In the genomic region with DNA sequence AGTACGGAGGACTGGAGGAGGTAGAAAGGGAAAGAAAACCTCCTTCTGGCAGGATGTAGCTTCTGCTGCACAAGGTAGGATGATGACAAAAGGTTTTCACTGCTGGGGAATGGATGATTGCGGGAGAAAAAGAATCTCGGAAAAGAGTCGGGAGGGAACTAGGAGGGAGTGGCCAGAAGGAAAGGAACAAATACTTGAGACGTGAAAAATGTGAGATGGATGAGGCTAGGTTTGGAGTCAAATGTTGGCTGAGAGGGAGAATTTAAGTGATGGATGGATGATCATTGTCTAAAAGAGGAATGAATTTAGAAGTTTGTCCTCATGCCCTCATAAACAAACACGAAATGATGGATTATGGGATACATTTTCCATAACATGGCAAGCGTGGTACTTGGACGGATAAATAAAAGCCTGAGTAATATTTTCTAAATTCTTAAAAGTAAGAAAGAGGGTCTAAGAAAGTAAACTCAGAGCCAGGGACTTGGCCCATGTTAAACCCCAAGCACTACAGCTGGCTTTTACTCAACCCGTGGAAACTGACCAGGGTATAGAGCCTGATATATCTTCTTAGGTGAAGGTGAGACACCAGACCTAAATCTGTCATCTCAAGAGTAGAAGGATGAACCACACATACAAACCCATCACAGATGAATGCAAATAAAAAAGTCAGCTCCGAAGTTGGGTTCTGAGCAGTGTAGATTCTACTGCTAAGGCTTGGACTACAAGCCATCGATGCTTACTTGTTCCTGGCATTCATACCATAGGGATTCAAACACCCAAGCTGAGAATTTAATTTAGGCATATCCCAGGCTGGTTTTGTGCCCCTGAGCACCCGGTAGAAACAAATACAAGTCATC, we compare ENCODE assay signal across 8 cellular contexts.
DNase-seq lines count a peak whose midpoint lies in the region; TF ChIP-seq lines count a peak whose summit lies in the region.

No MANE protein-coding gene starts in this region.

- H3K4me1 ChIP-seq in OCI-LY7 (ENCODE audit: insufficient read depth, low read length, poor library complexity, severe bottlenecking) = peaks cover 53% of the 10 kb centered on the region
- peaks cover 3% of the 10 kb centered on the region for H3K4me1 ChIP-seq in colonic mucosa
- H3K4me1 ChIP-seq in mucosa of rectum (ENCODE audit: control insufficient read depth in 2 of 2, insufficient read depth in 2 of 2, low read length in 2 of 2) = peaks cover 22 to 47% of the 10 kb centered on the region in 2 donors

- peak overlapping the region; percentile 81 for H3K4me3 ChIP-seq in OCI-LY7 (ENCODE audit: low read depth, low read length, poor library complexity, severe bottlenecking)
- H3K4me3 ChIP-seq in colonic mucosa = peak overlapping the region; percentile 56
- peak overlapping the region; percentile 82 to 93 for H3K4me3 ChIP-seq in mucosa of rectum (ENCODE audit: low read length in 2 of 2)

- no peak for TF ChIP-seq CTCF in OCI-LY7 (conservative IDR thresholded peaks at IDR 0.05; ENCODE audit: low read length)
- TF ChIP-seq CTCF in colonic mucosa (IDR thresholded peaks at IDR 0.05) = no peak

- H3K36me3 ChIP-seq in OCI-LY7 (ENCODE audit: insufficient read depth, low read length) (no peaks in the 10 kb centered on the region), colonic mucosa (no peaks in the 10 kb centered on the region), mucosa of rectum (ENCODE audit: control insufficient read depth in 2 of 2, insufficient read depth in 2 of 2, low read length in 2 of 2) (peaks cover 4% of the 10 kb centered on the region in 2 donors)

- H3K27ac ChIP-seq in OCI-LY7 (ENCODE audit: low read depth, low read length, poor library complexity, severe bottlenecking) (peak overlapping the region; percentile 99), colonic mucosa (peak overlapping the region; percentile 98), mucosa of rectum (ENCODE audit: low read depth in 2 of 2, low read length in 2 of 2) (peak overlapping the region; percentile 96 to 99)

- H3K9ac ChIP-seq in colonic mucosa (ENCODE audit: low read depth in 2 of 2, low read length in 2 of 2) = peak overlapping the region; percentile 58 to 91
- H3K9ac ChIP-seq in mucosa of rectum (ENCODE audit: low read depth in 1 of 2, low read length in 2 of 2) = peak overlapping the region; percentile 75 to 96

- H3K79me2 ChIP-seq in OCI-LY7 (ENCODE audit: insufficient read depth, low read depth, low read length) = 0 out of 2 replicates have a peak, but pooled peaks cover 19% of the 10 kb centered on the region

- H3K9me2 ChIP-seq in OCI-LY7 (ENCODE audit: insufficient read depth, low read length) = no peaks in the 10 kb centered on the region

- peak overlapping the region; percentile 95 for H3K4me2 ChIP-seq in OCI-LY7 (ENCODE audit: low read length)

- no peaks in the 10 kb centered on the region for H3K27me3 ChIP-seq in colonic mucosa
- no peaks in the 10 kb centered on the region for H3K27me3 ChIP-seq in mucosa of rectum (ENCODE audit: control insufficient read depth in 2 of 2, insufficient read depth in 2 of 2, low read length in 2 of 2)

- intact Hi-C loops in OCI-LY7 (cut with micrococcal nuclease; ENCODE audit: unreplicated experiment) (loop anchor here (1.0 to 5.0 kb wide), 3 partner anchors 11 to 1708 kb away; a partner anchor contains a TSS), colonic mucosa (cut with DNase I) (loop anchor here (5.0 kb wide), 1 partner anchor 38 kb away; a partner anchor contains a TSS)

- no peak overlapping the region for H2AFZ ChIP-seq in OCI-LY7 (ENCODE audit: low read length)

- POLR2A ChIA-PET in OCI-LY7 (lab: Charles Lee) = interaction anchor here (0.6 to 11.6 kb wide), 37 partner anchors 8 to 1713 kb away, joined by 3 to 330 read pairs (median 6); a partner anchor contains a TSS

- no peaks in the 10 kb centered on the region for H4K20me1 ChIP-seq in OCI-LY7 (ENCODE audit: insufficient read depth, low read length)

- no TSS peak for BruUV-seq in OCI-LY7 (replicated peaks; lab: Mats Ljungman, UMichigan)

- H3K9me3 ChIP-seq in OCI-LY7 (ENCODE audit: low read length) = no peaks in the 10 kb centered on the region
- H3K9me3 ChIP-seq in colonic mucosa = no peaks in the 10 kb centered on the region
- no peaks in the 10 kb centered on the region for H3K9me3 ChIP-seq in mucosa of rectum (ENCODE audit: control insufficient read depth in 2 of 2, low read length in 2 of 2)

- CTCF ChIA-PET in OCI-LY7 (lab: Charles Lee; ENCODE audit: unreplicated experiment) = no interaction called here

- peak; percentile 13 for DNase-seq in stimulated activated CD4-positive, alpha-beta T cell treated with anti-CD3 and anti-CD28 coated beads, Interleukin-1b, Interleukin-23, amount 100 ng/mL, for 48 hours
- DNase-seq in stimulated activated CD4-positive, alpha-beta T cell treated with anti-CD3 and anti-CD28 coated beads, Interleukin-2, amount 100 ng/mL, for 24 hours = no peak
- DNase-seq in OCI-LY7 (ENCODE audit: low spot score) (peak; percentile 75), colonic mucosa (no peak), 8988T (no peak), NK-92 (lab: John Stamatoyannopoulos, UW; ENCODE audit: unreplicated experiment) (no peak)
- no peak for DNase-seq in stimulated activated CD4-positive, alpha-beta T cell treated with anti-CD3 and anti-CD28 coated beads, Interleukin-2, amount 100 ng/mL, for 48 hours

Comparison
In these comparisons a context has a peak if more than half of its experiments do, and no peak if none do; other contexts are left out.
1. DNase-seq: peak in stimulated activated CD4-positive, alpha-beta T cell treated with anti-CD3 and anti-CD28 coated beads, Interleukin-1b, Interleukin-23, amount 100 ng/mL, for 48 hours (single experiment) and OCI-LY7 (single experiment); none in stimulated activated CD4-positive, alpha-beta T cell treated with anti-CD3 and anti-CD28 coated beads, Interleukin-2, amount 100 ng/mL, for 24 hours (0 of 2), colonic mucosa (single experiment), 8988T (single experiment), NK-92 (single experiment) and stimulated activated CD4-positive, alpha-beta T cell treated with anti-CD3 and anti-CD28 coated beads, Interleukin-2, amount 100 ng/mL, for 48 hours (0 of 2).
2. Peak in every context shown above with its lines, with median percentiles within 50 percentile points of each other: H3K27ac ChIP-seq and H3K4me3 ChIP-seq.